34 cellular contexts compared by ENCODE assay signal in genomic region chr20:56943946-56944345, GRCh38.
"Had no signal": no experiment of that assay in that cellular context is flagged by ENCODE, and none has a peak within 500 bp of the region (broad histone marks: within the 10 kb centered on the region; RNA-seq: fewer than 3 reads in every experiment).

No MANE protein-coding gene starts in this region.

- H3K4me1 Mint-ChIP-seq: activated B cell treated with CpG ODN at 0.5 μM for 24 hours; activated CD4-positive, alpha-beta T cell treated with anti-CD3 and anti-CD28 coated beads, Interleukin-2, amount 10 ng/mL, durations not matched to agents 24 days and 14 days; activated naive CD8-positive, alpha-beta T cell treated with anti-CD3 and anti-CD28 coated beads for 36 hours; activated T-helper 17 cell treated with anti-CD3 and anti-CD28 coated beads, Interleukin-2, amount 50 U/mL, for 72 hours; T-cell; T-helper 17 cell had no signal

- H3K27me3 ChIP-seq: body of pancreas, breast epithelium had no signal

- DNase-seq: activated B cell treated with CpG ODN at 0.5 μM for 24 hours; activated CD4-positive, alpha-beta memory T cell treated with anti-CD3 and anti-CD28 coated beads for 36 hours; activated CD4-positive, alpha-beta T cell treated with anti-CD3 and anti-CD28 coated beads for 4 hours; activated CD4-positive, alpha-beta T cell treated with anti-CD3 and anti-CD28 coated beads, Interleukin-2, amount 10 ng/mL, durations not matched to agents 24 days and 14 days; activated CD4-positive, alpha-beta T cell treated with anti-CD3 and anti-CD28 coated beads, Interleukin-2, amount 50 U/mL, for 1 hour; activated CD4-positive, alpha-beta T cell treated with anti-CD3 and anti-CD28 coated beads, Interleukin-2, amount 50 U/mL, for 4 hours; activated CD4-positive, CD25-positive, alpha-beta regulatory T cell treated with anti-CD3 and anti-CD28 coated beads, Interleukin-2, amount 50 U/mL, for 72 hours; activated CD8-positive, alpha-beta memory T cell treated with anti-CD3 and anti-CD28 coated beads, Interleukin-2, amount 50 U/mL, for 4 hours; activated CD8-positive, alpha-beta T cell treated with anti-CD3 and anti-CD28 coated beads for 36 hours; activated effector memory CD4-positive, alpha-beta T cell treated with anti-CD3 and anti-CD28 coated beads, Interleukin-2, amount 50 U/mL, for 16 hours; activated gamma-delta T cell treated with Interleukin-2 at 50 U/mL for 16 hours; activated naive CD4-positive, alpha-beta T cell; activated naive CD4-positive, alpha-beta T cell treated with anti-CD3 and anti-CD28 coated beads for 36 hours; activated naive CD4-positive, alpha-beta T cell treated with anti-CD3 and anti-CD28 coated beads, Interleukin-2, amount 50 U/mL, for 16 hours; activated naive CD8-positive, alpha-beta T cell treated with anti-CD3 and anti-CD28 coated beads for 36 hours; activated T-cell treated with anti-CD3 and anti-CD28 coated beads for 4 hours; activated T-cell treated with anti-CD3 and anti-CD28 coated beads, Interleukin-2, amount 50 U/mL, for 1 hour; activated T-cell treated with anti-CD3 and anti-CD28 coated beads, Interleukin-2, amount 50 U/mL, for 4 hours; activated T-cell treated with anti-CD3 and anti-CD28 coated beads, Interleukin-2, amount 50 U/mL, for 72 hours; adrenal gland; amniotic stem cell; aorta; body of pancreas; brain microvascular endothelial cell; central memory CD4-positive, alpha-beta T cell; T-cell; T-helper 17 cell had no signal

- ATAC-seq: activated CD8-positive, alpha-beta T cell treated with anti-CD3 and anti-CD28 coated beads for 36 hours; activated naive CD4-positive, alpha-beta T cell treated with anti-CD3 and anti-CD28 coated beads, Interleukin-2, amount 50 U/mL, for 72 hours; activated T-cell treated with anti-CD3 and anti-CD28 coated beads, Interleukin-2, amount 50 U/mL, for 4 hours; activated T-cell treated with anti-CD3 and anti-CD28 coated beads, Interleukin-2, amount 50 U/mL, for 72 hours; activated T-helper 17 cell treated with anti-CD3 and anti-CD28 coated beads, Interleukin-2, amount 50 U/mL, for 72 hours; body of pancreas; T-cell; T-helper 17 cell had no signal

- FAIRE-seq: astrocyte, TTC549 had no signal

- H3K4me3 Mint-ChIP-seq: activated B cell treated with CpG ODN at 0.5 μM for 24 hours; activated CD4-positive, alpha-beta memory T cell treated with anti-CD3 and anti-CD28 coated beads for 36 hours; activated CD4-positive, alpha-beta T cell treated with anti-CD3 and anti-CD28 coated beads, Interleukin-2, amount 10 ng/mL, durations not matched to agents 24 days and 14 days; activated CD8-positive, alpha-beta T cell treated with anti-CD3 and anti-CD28 coated beads for 36 hours; activated naive CD4-positive, alpha-beta T cell treated with anti-CD3 and anti-CD28 coated beads for 36 hours; activated naive CD8-positive, alpha-beta T cell treated with anti-CD3 and anti-CD28 coated beads for 36 hours; activated T-cell treated with anti-CD3 and anti-CD28 coated beads, Interleukin-2, amount 50 U/mL, for 4 hours; activated T-cell treated with anti-CD3 and anti-CD28 coated beads, Interleukin-2, amount 50 U/mL, for 72 hours; activated T-helper 1 cell treated with anti-CD3 and anti-CD28 coated beads, Interleukin-12 subunit alpha, Interleukin-12 subunit beta, Interleukin-2, Interleukin-4 antibody, amounts not matched to agents 30 ng/mL and 10 ng/mL and 1 ng/mL, durations not matched to agents 14 hours and 24 hours and 36 hours; activated T-helper 17 cell treated with anti-CD3 and anti-CD28 coated beads, Interleukin-2, amount 50 U/mL, for 72 hours; T-cell; T-helper 17 cell had no signal

- H3K4me1 ChIP-seq: adrenal gland, body of pancreas, breast epithelium had no signal

- H3K27ac ChIP-seq: adrenal gland, body of pancreas, brain microvascular endothelial cell, breast epithelium, VCaP had no signal

- H3K36me3 Mint-ChIP-seq: activated CD4-positive, alpha-beta memory T cell treated with anti-CD3 and anti-CD28 coated beads for 36 hours; activated naive CD4-positive, alpha-beta T cell treated with anti-CD3 and anti-CD28 coated beads, Interleukin-2, amount 50 U/mL, for 72 hours; activated naive CD8-positive, alpha-beta T cell treated with anti-CD3 and anti-CD28 coated beads for 36 hours; T-cell had no signal

- H3K27ac Mint-ChIP-seq: activated B cell treated with CpG ODN at 0.5 μM for 24 hours; activated CD4-positive, alpha-beta memory T cell treated with anti-CD3 and anti-CD28 coated beads for 36 hours; activated CD4-positive, alpha-beta T cell treated with anti-CD3 and anti-CD28 coated beads, Interleukin-2, amount 10 ng/mL, durations not matched to agents 24 days and 14 days; activated CD8-positive, alpha-beta T cell treated with anti-CD3 and anti-CD28 coated beads for 36 hours; activated naive CD4-positive, alpha-beta T cell treated with anti-CD3 and anti-CD28 coated beads for 36 hours; activated naive CD4-positive, alpha-beta T cell treated with anti-CD3 and anti-CD28 coated beads, Interleukin-2, amount 50 U/mL, for 72 hours; activated naive CD8-positive, alpha-beta T cell treated with anti-CD3 and anti-CD28 coated beads for 36 hours; activated T-cell treated with anti-CD3 and anti-CD28 coated beads, Interleukin-2, amount 50 U/mL, for 72 hours; activated T-helper 1 cell treated with anti-CD3 and anti-CD28 coated beads, Interleukin-12 subunit alpha, Interleukin-12 subunit beta, Interleukin-2, Interleukin-4 antibody, amounts not matched to agents 30 ng/mL and 10 ng/mL and 1 ng/mL, durations not matched to agents 14 hours and 24 hours and 36 hours; activated T-helper 17 cell treated with anti-CD3 and anti-CD28 coated beads, Interleukin-2, amount 50 U/mL, for 72 hours; T-cell; T-helper 17 cell had no signal

- H3K36me3 ChIP-seq: adrenal gland, brain microvascular endothelial cell, breast epithelium had no signal

- H3K4me3 ChIP-seq: adrenal gland, body of pancreas, breast epithelium had no signal

- H3K9me3 Mint-ChIP-seq: activated B cell treated with CpG ODN at 0.5 μM for 24 hours; activated CD4-positive, alpha-beta memory T cell treated with anti-CD3 and anti-CD28 coated beads for 36 hours; activated CD4-positive, alpha-beta T cell treated with anti-CD3 and anti-CD28 coated beads, Interleukin-2, amount 10 ng/mL, durations not matched to agents 24 days and 14 days; activated CD8-positive, alpha-beta T cell treated with anti-CD3 and anti-CD28 coated beads for 36 hours; activated naive CD4-positive, alpha-beta T cell treated with anti-CD3 and anti-CD28 coated beads for 36 hours; activated naive CD4-positive, alpha-beta T cell treated with anti-CD3 and anti-CD28 coated beads, Interleukin-2, amount 50 U/mL, for 72 hours; activated naive CD8-positive, alpha-beta T cell treated with anti-CD3 and anti-CD28 coated beads for 36 hours; activated T-cell treated with anti-CD3 and anti-CD28 coated beads, Interleukin-2, amount 50 U/mL, for 4 hours; activated T-cell treated with anti-CD3 and anti-CD28 coated beads, Interleukin-2, amount 50 U/mL, for 72 hours; activated T-helper 1 cell treated with anti-CD3 and anti-CD28 coated beads, Interleukin-12 subunit alpha, Interleukin-12 subunit beta, Interleukin-2, Interleukin-4 antibody, amounts not matched to agents 30 ng/mL and 10 ng/mL and 1 ng/mL, durations not matched to agents 14 hours and 24 hours and 36 hours; activated T-helper 17 cell treated with anti-CD3 and anti-CD28 coated beads, Interleukin-2, amount 50 U/mL, for 72 hours; T-cell had no signal

- H3K9me3 ChIP-seq: adrenal gland, body of pancreas, breast epithelium had no signal
